ENCODE assay signal across 8 cellular contexts in genomic region chr5:152901754-152902153, GRCh38.
"Had no signal": no experiment of that assay in that cellular context is flagged by ENCODE, and none has a peak within 500 bp of the region (broad histone marks: within the 10 kb centered on the region; RNA-seq: fewer than 3 reads in every experiment).

No MANE protein-coding gene starts in this region.

- ATAC-seq: GM12878 had no signal

- H3K4me3 ChIP-seq: GM12878 had no signal

- DNase-seq: GDM1, GF-D8 had no signal

- FAIRE-seq: G401.6, GM12878, GM12891, GM12892, GM18507, GM19239 had no signal
